In genomic region chr3:118641608-118642007, GRCh38 we compare ENCODE assay signal across 9 cellular contexts.
DNase-seq lines count a peak whose midpoint lies in the region; ATAC-seq and TF ChIP-seq lines count a peak whose summit lies in the region.
"Had no signal": no experiment of that assay in that cellular context is flagged by ENCODE, and none has a peak within 500 bp of the region (broad histone marks: within the 10 kb centered on the region; RNA-seq: fewer than 3 reads in every experiment).

No MANE protein-coding gene starts in this region.

- POLR2A ChIA-PET in A673 (lab: Charles Lee; ENCODE audit: low non-redundant PET), result no interaction called here

- H3K27ac ChIP-seq in A673 (ENCODE audit: low read depth, low read length, poor library complexity, severe bottlenecking), result no peak overlapping the region
- H3K27ac ChIP-seq: BLaER1 had no signal

- CTCF ChIA-PET in A673 (lab: Charles Lee), result no interaction called here

- no peaks in the 10 kb centered on the region for H3K9me3 ChIP-seq in BE2C
- no peaks in the 10 kb centered on the region for H3K9me3 ChIP-seq in A673 (ENCODE audit: low read depth, low read length, poor library complexity, severe bottlenecking)
- H3K9me3 ChIP-seq: BLaER1 had no signal

- no peak for TF ChIP-seq CTCF in BE2C (IDR thresholded peaks at IDR 0.05; ENCODE audit: low read depth, low read length)
- no peak for TF ChIP-seq CTCF in A673 (conservative IDR thresholded peaks at IDR 0.05; ENCODE audit: low read depth, low read length)

- H3K27me3 ChIP-seq in BE2C, result no peaks in the 10 kb centered on the region
- peaks cover 18% of the 10 kb centered on the region for H3K27me3 ChIP-seq in A673 (replicated peaks; ENCODE audit: insufficient read depth, low read depth, low read length, poor library complexity)
- H3K27me3 ChIP-seq: BLaER1 had no signal

- H3K36me3 ChIP-seq in BE2C (no peaks in the 10 kb centered on the region), A673 (ENCODE audit: insufficient read depth, low read length, poor library complexity, severe bottlenecking) (no peaks in the 10 kb centered on the region)
- H3K36me3 ChIP-seq: BLaER1 had no signal

- intact Hi-C loops in A673 (cut with micrococcal nuclease; ENCODE audit: unreplicated experiment), result no loop called here

- ATAC-seq in GM19463 (IDR thresholded peaks at IDR 0.05; ENCODE audit: unreplicated experiment), result peak; percentile 80
- ATAC-seq in HG03558 (IDR thresholded peaks at IDR 0.05; ENCODE audit: extremely low read depth, unreplicated experiment), result peak; percentile 59

- DNase-seq in BE2C (peak; percentile 79), anterior cingulate cortex (lab: John Stamatoyannopoulos, UW) (peak in 50 of 58 donors; percentile 1 to 83 (median 42)), HPDE6-E6E7 (ENCODE audit: extremely low spot score) (no peak), A673 (ENCODE audit: low spot score) (no peak)
- no peak for DNase-seq in activated CD8-positive, alpha-beta memory T cell treated with anti-CD3 and anti-CD28 coated beads, Interleukin-2, amount 50 U/mL, for 4 hours
- no peak for DNase-seq in activated CD4-positive, CD25-positive, alpha-beta regulatory T cell (lab: John Stamatoyannopoulos, UW)

- no peak overlapping the region for H3K4me3 ChIP-seq in BE2C (ENCODE audit: low read depth, low read length)
- no peak overlapping the region for H3K4me3 ChIP-seq in A673 (ENCODE audit: low read depth, low read length, poor library complexity, severe bottlenecking)
- H3K4me3 ChIP-seq: BLaER1 had no signal

- no TSS peak for BruUV-seq in A673 (replicated peaks; lab: Mats Ljungman, UMichigan)

- H3K4me1 ChIP-seq in BE2C, result peaks cover 2% of the 10 kb centered on the region; the same call in 1 of the 2 replicates
- H3K4me1 ChIP-seq in A673 (ENCODE audit: insufficient read depth, low read length, poor library complexity, severe bottlenecking), result no peaks in the 10 kb centered on the region

Comparison
In these comparisons a context has a peak if more than half of its experiments do, and no peak if none do; other contexts are left out.
1. DNase-seq: peak in BE2C (single experiment) and anterior cingulate cortex (50 of 58); none in HPDE6-E6E7 (single experiment), activated CD8-positive, alpha-beta memory T cell treated with anti-CD3 and anti-CD28 coated beads, Interleukin-2, amount 50 U/mL, for 4 hours (single experiment), A673 (single experiment) and activated CD4-positive, CD25-positive, alpha-beta regulatory T cell (0 of 4).